In the genomic region with DNA sequence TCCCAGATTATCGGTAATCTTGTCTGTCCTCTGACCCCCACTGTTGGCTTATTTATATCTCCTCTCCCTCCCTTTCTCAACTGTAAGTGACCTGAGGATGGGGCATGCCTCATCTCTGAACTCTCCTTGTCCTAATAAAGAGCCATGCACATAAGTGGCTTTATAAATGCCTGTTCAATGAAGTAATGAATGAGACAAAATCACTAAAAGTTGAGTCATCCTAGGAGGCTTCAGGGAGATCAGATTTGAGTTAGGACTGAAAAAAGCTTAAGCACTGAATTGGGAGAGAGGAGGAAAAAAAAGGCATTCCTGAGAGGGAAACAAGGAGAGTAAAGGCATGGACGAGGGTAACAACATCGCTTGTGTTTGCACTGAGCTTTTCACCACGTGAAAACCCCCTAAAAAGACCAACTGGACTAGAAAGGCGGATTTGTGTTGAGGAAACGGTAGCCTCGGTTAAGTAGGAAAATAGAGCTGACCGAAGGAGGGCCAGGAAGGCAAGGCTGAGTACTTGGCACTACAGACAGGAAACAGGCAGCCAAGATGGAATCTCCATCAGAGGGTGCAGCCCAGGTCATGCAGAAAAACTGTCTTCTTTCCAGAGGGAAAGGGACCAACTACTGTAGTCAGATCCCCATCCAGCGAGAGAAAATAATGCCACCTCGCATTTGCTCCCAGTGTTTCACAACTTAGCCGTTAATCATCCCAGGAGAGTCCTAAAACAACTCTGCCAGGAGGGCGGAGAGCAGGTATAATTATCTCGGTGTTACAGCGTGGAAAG, we compare ENCODE assay signal across 8 cellular contexts.
DNase-seq lines count a peak whose midpoint lies in the region; ATAC-seq and TF ChIP-seq lines count a peak whose summit lies in the region.

No MANE protein-coding gene starts in this region.

- peak overlapping the region; percentile 97 for H3K27ac ChIP-seq in IMR-90 (ENCODE audit: insufficient read depth, low read length)
- peak overlapping the region; percentile 99 for H3K27ac ChIP-seq in brain microvascular endothelial cell
- H3K27ac ChIP-seq in layer of hippocampus (ENCODE audit: low read depth, low read length) = peak overlapping the region; percentile 39
- peak overlapping the region; percentile 37 to 81 (median 69) for H3K27ac ChIP-seq in thyroid gland
- H3K27ac ChIP-seq in adrenal gland = peak overlapping the region in 2 of 5 donors; percentile 32 to 66

- peak overlapping the region; percentile 99 for H3K23ac ChIP-seq in IMR-90 (ENCODE audit: low read depth, low read length)

- H3K36me3 Mint-ChIP-seq in activated naive CD4-positive, alpha-beta T cell treated with anti-CD3 and anti-CD28 coated beads, Interleukin-2, amount 50 U/mL, for 72 hours = no peaks in the 10 kb centered on the region

- H3K79me1 ChIP-seq in IMR-90 (ENCODE audit: low read depth in 1 of 2, low read length in 2 of 2) = peaks cover 26 to 69% of the 10 kb centered on the region in 2 experiments

- peak overlapping the region; percentile 75 to 98 for H4K8ac ChIP-seq in IMR-90 (ENCODE audit: low read depth in 2 of 2, low read length in 2 of 2)

- H2BK20ac ChIP-seq in IMR-90 (ENCODE audit: low read depth, low read length) = peak overlapping the region; percentile 99

- intact Hi-C loops in IMR-90 (cut with micrococcal nuclease) (loop anchor here (5.0 kb wide), 1 partner anchor 77 kb away; the partner anchor contains the start of gene MYO1E), thyroid gland (cut with DNase I) (no loop called here), adrenal gland (cut with DNase I) (no loop called here)

- peak overlapping the region; percentile 66 for H3K4me2 ChIP-seq in IMR-90 (ENCODE audit: low read depth, low read length)

- peak overlapping the region; percentile 97; the same call in 2 of the 3 replicates for H2BK15ac ChIP-seq in IMR-90 (ENCODE audit: low read depth, low read length)

- H2AK5ac ChIP-seq in IMR-90 (ENCODE audit: low read depth, low read length) = peak overlapping the region; percentile 97

- peak overlapping the region; percentile 99 for H2BK5ac ChIP-seq in IMR-90 (ENCODE audit: low read depth, low read length, poor library complexity, severe bottlenecking)

- no peaks in the 10 kb centered on the region for H3K9me3 ChIP-seq in IMR-90 (ENCODE audit: control insufficient read depth, insufficient read depth, low read length)
- H3K9me3 ChIP-seq in thyroid gland = no peaks in the 10 kb centered on the region
- H3K9me3 ChIP-seq in adrenal gland (replicated peaks in 1 of 3) = no peaks in the 10 kb centered on the region

- H3K27ac Mint-ChIP-seq in activated naive CD4-positive, alpha-beta T cell treated with anti-CD3 and anti-CD28 coated beads, Interleukin-2, amount 50 U/mL, for 72 hours = no peak overlapping the region

- ATAC-seq in IMR-90 (ENCODE audit: low read depth) (peak; percentile 79), HG03039 (IDR thresholded peaks at IDR 0.05; ENCODE audit: unreplicated experiment) (no peak)
- ATAC-seq in activated naive CD4-positive, alpha-beta T cell treated with anti-CD3 and anti-CD28 coated beads, Interleukin-2, amount 50 U/mL, for 72 hours = no peak

- no TSS peak for BruUV-seq in IMR-90 (replicated peaks; lab: Mats Ljungman, UMichigan)

- TF ChIP-seq POLR2A in IMR-90 (IDR thresholded peaks at IDR 0.05; ENCODE audit: low read depth, low read length) (no peak), thyroid gland (IDR thresholded peaks at IDR 0.05) (no peak), adrenal gland (IDR thresholded peaks at IDR 0.05) (no peak)

- peak overlapping the region; percentile 99 for H4K91ac ChIP-seq in IMR-90 (ENCODE audit: insufficient read depth, low read depth, low read length)

- peak overlapping the region; percentile 98 for H3K18ac ChIP-seq in IMR-90 (ENCODE audit: low read depth, low read length)

- DNase-seq in IMR-90 (peak; percentile 95), brain microvascular endothelial cell (peak; percentile 88), thyroid gland (peak; percentile 20 to 34), HEK293T (ENCODE audit: extremely low spot score) (no peak), adrenal gland (no peak)
- DNase-seq in activated naive CD4-positive, alpha-beta T cell treated with anti-CD3 and anti-CD28 coated beads, Interleukin-2, amount 50 U/mL, for 72 hours (ENCODE audit: low spot score in 2 of 2) = no peak

- H3K36me3 ChIP-seq in IMR-90 (ENCODE audit: control insufficient read depth, insufficient read depth, low read length) (no peaks in the 10 kb centered on the region), brain microvascular endothelial cell (replicated peaks) (no peaks in the 10 kb centered on the region), thyroid gland (no peaks in the 10 kb centered on the region), adrenal gland (replicated peaks in 1 of 2) (no peaks in the 10 kb centered on the region)

- dilution Hi-C loops in IMR-90 (cut with HindIII; ENCODE audit: low sequenced_read_pairs, unreplicated experiment) = no loop called here

- CTCF ChIA-PET in IMR-90 (lab: Yijun Ruan, JAX) = interaction anchor here (0.5 to 0.6 kb wide), 2 partner anchors 250 to 333 kb away, joined by 3 read pairs; no protein-coding TSS in a partner anchor
- CTCF ChIA-PET in HEK293T (lab: Yijun Ruan, JAX) = no interaction called here

- peak overlapping the region; percentile 100 for H3K4ac ChIP-seq in IMR-90 (ENCODE audit: low read depth, low read length)

- in situ Hi-C loops in IMR-90 (cut with MboI; ENCODE audit: low sequenced_read_pairs) (no loop called here), brain microvascular endothelial cell (cut with HindIII; ENCODE audit: low pct_ligation_motif_present, low sequenced_read_pairs) (no loop called here)

- POLR2A ChIA-PET in IMR-90 (lab: Charles Lee; ENCODE audit: unreplicated experiment) (no interaction called here), HEK293T (lab: Yijun Ruan, JAX) (no interaction called here)

- H4K5ac ChIP-seq in IMR-90 (ENCODE audit: low read depth, low read length) = peak overlapping the region; percentile 97

- TF ChIP-seq RAD21 in IMR-90 (IDR thresholded peaks at IDR 0.05; ENCODE audit: low read length) = 0 out of 2 replicates have a peak, but pooled peaks have one; percentile 5

- H3K4me1 ChIP-seq in IMR-90 (ENCODE audit: control insufficient read depth, insufficient read depth, low read length) = peaks cover 24% of the 10 kb centered on the region
- H3K4me1 ChIP-seq in thyroid gland = peaks cover 22 to 46% of the 10 kb centered on the region in 2 donors
- H3K4me1 ChIP-seq in adrenal gland (replicated peaks in 1 of 2) = no peaks in the 10 kb centered on the region

- H3K27me3 ChIP-seq in IMR-90 (ENCODE audit: control insufficient read depth, insufficient read depth, low read length) (no peaks in the 10 kb centered on the region), brain microvascular endothelial cell (replicated peaks) (no peaks in the 10 kb centered on the region), layer of hippocampus (ENCODE audit: control insufficient read depth, insufficient read depth, low read length) (no peaks in the 10 kb centered on the region), thyroid gland (no peaks in the 10 kb centered on the region), adrenal gland (no peaks in the 10 kb centered on the region)

- TF ChIP-seq CTCF in IMR-90 (conservative IDR thresholded peaks at IDR 0.05; ENCODE audit: low read depth, low read length) (no peak), brain microvascular endothelial cell (IDR thresholded peaks at IDR 0.05; ENCODE audit: low read depth, low read length, missing control alignments) (no peak), thyroid gland (IDR thresholded peaks at IDR 0.05) (no peak), adrenal gland (IDR thresholded peaks at IDR 0.05) (no peak)

- H3K9me3 Mint-ChIP-seq in activated naive CD4-positive, alpha-beta T cell treated with anti-CD3 and anti-CD28 coated beads, Interleukin-2, amount 50 U/mL, for 72 hours = no peaks in the 10 kb centered on the region

- H3K14ac ChIP-seq in IMR-90 (replicated peaks; ENCODE audit: low read depth, low read length) = peak overlapping the region; percentile 99

- peaks cover 29% of the 10 kb centered on the region for H3K9me1 ChIP-seq in IMR-90 (ENCODE audit: insufficient read depth, low read length)

- WGBS in IMR-90 (ENCODE audit: extremely low coverage in 2 of 2, insufficient read length in 1 of 2), 2 experiments = 88% methylated on average over 4 of the region's 14 CpGs; no CpG with 5 or more reads in 1 of the 2 experiments
- 32 to 34% methylated on average over 14 of the region's 14 CpGs for WGBS in thyroid gland, 2 donors
- WGBS in adrenal gland, 4 donors = 74 to 86% (median 81%) methylated on average over 14 of the region's 14 CpGs

- H2AK9ac ChIP-seq in IMR-90 (replicated peaks; ENCODE audit: low read depth, low read length, poor library complexity) = peak overlapping the region; percentile 94

- peak overlapping the region; percentile 100 for H2BK120ac ChIP-seq in IMR-90 (ENCODE audit: low read depth, low read length)

- no peak overlapping the region for H3K4me3 ChIP-seq in IMR-90 (ENCODE audit: insufficient read depth, low read depth, low read length)
- no peak overlapping the region for H3K4me3 ChIP-seq in brain microvascular endothelial cell (ENCODE audit: low read depth, low read length)
- H3K4me3 ChIP-seq in thyroid gland (replicated peaks in 1 of 3) = no peak overlapping the region
- no peak overlapping the region for H3K4me3 ChIP-seq in adrenal gland

- peak overlapping the region; percentile 83 for H2AFZ ChIP-seq in IMR-90 (replicated peaks; ENCODE audit: low read length, poor library complexity)

- peak overlapping the region; percentile 51 for H3K9ac ChIP-seq in IMR-90 (ENCODE audit: low read depth, low read length)

- peaks cover 8% of the 10 kb centered on the region for H4K20me1 ChIP-seq in IMR-90 (ENCODE audit: insufficient read depth, low read length)

- H3K56ac ChIP-seq in IMR-90 (ENCODE audit: extremely low read depth, insufficient read depth, low read length) = peak overlapping the region; percentile 93

TF ChIP-seq in IMR-90, 13 proteins besides CTCF, POLR2A, EP300 and RAD21 (continues in another document):
- TF ChIP-seq MAZ (IDR thresholded peaks at IDR 0.05; ENCODE audit: borderline replicate concordance, low read depth, low read length) (peak; percentile 62; the same call in 1 of the 2 replicates), RCOR1 (IDR thresholded peaks at IDR 0.05; ENCODE audit: insufficient replicate concordance, low read length) (no peak), CEBPB (IDR thresholded peaks at IDR 0.05; ENCODE audit: low read depth, low read length) (peak; percentile 29; the same call in 1 of the 2 replicates), NFE2L2 (IDR thresholded peaks at IDR 0.05; ENCODE audit: low read depth, low read length) (0 out of 2 replicates have a peak, but pooled peaks have one; percentile 16)

TF ChIP-seq in HEK293T, 16 proteins besides CTCF, POLR2A, EP300 and RAD21 (continues in another document):
- TF ChIP-seq ZNF384 (IDR thresholded peaks at IDR 0.05) (no peak), CTBP1 (IDR thresholded peaks at IDR 0.05; ENCODE audit: borderline replicate concordance) (no peak), ARNT (IDR thresholded peaks at IDR 0.05) (no peak)

Comparison
In these comparisons a context has a peak if more than half of its experiments do, and no peak if none do; other contexts are left out.
1. DNase-seq: peak in IMR-90 (single experiment), brain microvascular endothelial cell (single experiment) and thyroid gland (2 of 2); none in HEK293T (single experiment), activated naive CD4-positive, alpha-beta T cell treated with anti-CD3 and anti-CD28 coated beads, Interleukin-2, amount 50 U/mL, for 72 hours (0 of 2) and adrenal gland (0 of 7).